9 cellular contexts compared by ENCODE assay signal in the genomic region with DNA sequence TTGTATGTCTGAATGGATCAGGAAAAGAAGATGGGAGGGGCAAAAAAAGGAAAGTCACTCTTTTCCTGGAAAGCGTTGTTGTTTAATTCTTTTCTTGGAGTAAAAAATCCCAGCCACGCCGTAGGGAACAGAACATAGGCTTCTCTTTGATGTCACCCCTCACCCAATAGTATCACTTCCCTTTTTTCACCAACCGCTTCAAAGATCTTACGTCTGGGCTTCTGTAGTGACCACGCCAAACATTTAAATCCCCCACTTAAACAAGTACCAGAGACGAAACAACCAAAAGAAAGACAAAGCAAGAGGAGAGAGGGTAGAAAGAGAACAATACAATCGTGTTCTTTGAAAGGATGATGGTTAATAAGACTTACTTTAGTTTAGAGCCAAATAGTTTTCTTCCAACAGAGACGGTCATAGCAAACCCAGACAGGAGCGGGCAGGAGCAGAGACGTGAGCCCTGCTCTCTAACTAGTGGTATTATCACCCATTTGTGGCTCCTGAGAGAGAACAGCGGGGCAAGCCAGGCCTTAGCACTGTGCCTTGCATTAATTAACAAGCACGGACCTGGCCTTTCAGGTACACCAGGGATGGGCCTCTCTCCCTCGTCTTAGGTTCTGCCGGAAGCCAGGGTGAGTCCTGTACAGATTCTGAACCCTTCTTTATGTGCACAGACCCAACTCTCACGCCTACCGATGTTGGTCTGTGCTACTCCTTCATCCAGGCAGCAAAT. TPM values are rescaled to one million over a fixed set of nuclear protein-coding genes. Genes with fewer than 3 reads are reported as not detected.
DNase-seq lines count a peak whose midpoint lies in the region; ATAC-seq and FAIRE-seq lines count a peak whose summit lies in the region.
"Had no signal": no experiment of that assay in that cellular context is flagged by ENCODE, and none has a peak within 500 bp of the region (broad histone marks: within the 10 kb centered on the region; RNA-seq: fewer than 3 reads in every experiment).

No MANE protein-coding gene starts in this region.

- ATAC-seq in GM18502 (IDR thresholded peaks at IDR 0.05; ENCODE audit: poor library complexity, unreplicated experiment) (peak; percentile 70), GM21528 (IDR thresholded peaks at IDR 0.05; ENCODE audit: low FRiP score, unreplicated experiment) (peak; percentile 61), HG03442 (IDR thresholded peaks at IDR 0.05; ENCODE audit: unreplicated experiment) (peak; percentile 60), esophagus mucosa (peak; percentile 70)

- no peak for DNase-seq in urothelium cell line (ENCODE audit: low spot score)
- no peak for DNase-seq in NCI-H128 (lab: John Stamatoyannopoulos, UW; ENCODE audit: unreplicated experiment)
- no peak for DNase-seq in kidney tubule cell (ENCODE audit: low spot score)
- DNase-seq in AG08396 (ENCODE audit: low spot score): no peak
- DNase-seq: NCI-H146 had no signal

- FAIRE-seq in urothelium cell line (lab: Jason Lieb, UNC): no peak

RNA-seq across cellular contexts. Expression of a gene that starts 28.1 kb away (rescaled TPM):
- total RNA-seq in esophagus mucosa: 40.1 TPM
